Comparison of ENCODE assay signal across 8 cellular contexts in genomic region chr18:8705941-8706544, GRCh38. TPM values are rescaled to one million over a fixed set of nuclear protein-coding genes. Genes with fewer than 3 reads are reported as not detected.
DNase-seq lines count a peak whose midpoint lies in the region; ATAC-seq and TF ChIP-seq lines count a peak whose summit lies in the region.

No MANE protein-coding gene starts in this region.

- H3K4me3 ChIP-seq in left ventricle myocardium inferior (peak overlapping the region; percentile 74), skeletal muscle cell (ENCODE audit: low read depth, low read length) (peak overlapping the region; percentile 64)

- peaks cover 15% of the 10 kb centered on the region for H3K27me3 ChIP-seq in left ventricle myocardium inferior (ENCODE audit: low read depth)

- no peaks in the 10 kb centered on the region for H3K36me3 ChIP-seq in left ventricle myocardium inferior

- no peak for TF ChIP-seq CTCF in left ventricle myocardium inferior (IDR thresholded peaks at IDR 0.05; ENCODE audit: borderline replicate concordance)

- peaks cover 2% of the 10 kb centered on the region for H3K36me3 Mint-ChIP-seq in activated T-cell treated with anti-CD3 and anti-CD28 coated beads, Interleukin-2, amount 50 U/mL, for 24 hours (ENCODE audit: low read depth)

- in situ Hi-C loops in G401 (cut with HindIII; ENCODE audit: low sequenced_read_pairs) = no loop called here

- H3K4me1 Mint-ChIP-seq in activated T-cell treated with anti-CD3 and anti-CD28 coated beads, Interleukin-2, amount 50 U/mL, for 24 hours (ENCODE audit: low read depth) = peaks cover 19% of the 10 kb centered on the region

- ATAC-seq in HG02642 (IDR thresholded peaks at IDR 0.05; ENCODE audit: poor library complexity, unreplicated experiment) = peak; percentile 2
- no peak for ATAC-seq in GM21619 (IDR thresholded peaks at IDR 0.05; ENCODE audit: unreplicated experiment)

- DNase-seq in G401 (ENCODE audit: low spot score) = peak; percentile 4
- peak; percentile 54 for DNase-seq in activated T-cell treated with anti-CD3 and anti-CD28 coated beads, Interleukin-2, amount 50 U/mL, for 24 hours
- DNase-seq in left ventricle myocardium inferior = no peak
- no peak for DNase-seq in skeletal muscle cell (ENCODE audit: low read depth)
- no peak for DNase-seq in DMS153 treated with DMSO at 0.1 percent for 48 hours (lab: John Stamatoyannopoulos, UW; ENCODE audit: unreplicated experiment)
- no peak for DNase-seq in NCI-H1930 (lab: John Stamatoyannopoulos, UW)

- peak overlapping the region; percentile 49 for H3K4me3 Mint-ChIP-seq in activated T-cell treated with anti-CD3 and anti-CD28 coated beads, Interleukin-2, amount 50 U/mL, for 24 hours

- H3K9me3 Mint-ChIP-seq in activated T-cell treated with anti-CD3 and anti-CD28 coated beads, Interleukin-2, amount 50 U/mL, for 24 hours = no peaks in the 10 kb centered on the region

- peaks cover 35% of the 10 kb centered on the region for H3K4me1 ChIP-seq in left ventricle myocardium inferior

- peak overlapping the region; percentile 80 for H3K27ac ChIP-seq in left ventricle myocardium inferior (replicated peaks)

- H3K27ac Mint-ChIP-seq in activated T-cell treated with anti-CD3 and anti-CD28 coated beads, Interleukin-2, amount 50 U/mL, for 24 hours = no peak overlapping the region

- intact Hi-C loops in left ventricle myocardium inferior (cut with micrococcal nuclease) = no loop called here

- peaks cover 64% of the 10 kb centered on the region for H3K27me3 Mint-ChIP-seq in activated T-cell treated with anti-CD3 and anti-CD28 coated beads, Interleukin-2, amount 50 U/mL, for 24 hours

- no peaks in the 10 kb centered on the region for H3K9me3 ChIP-seq in left ventricle myocardium inferior (replicated peaks)

RNA-seq across cellular contexts. Expression of gene MTCL1, which starts 0.7 kb away (rescaled TPM):
- 0.43 and 2.2 TPM in 2 replicates for total RNA-seq in G401 (2014; rRNA removed; shearing (Covaris generic))
- 9.1 TPM for total RNA-seq in left ventricle myocardium inferior

Comparison
In these comparisons a context has a peak if more than half of its experiments do, and no peak if none do; other contexts are left out.
1. DNase-seq: peak in G401 (single experiment) and activated T-cell treated with anti-CD3 and anti-CD28 coated beads, Interleukin-2, amount 50 U/mL, for 24 hours (single experiment); none in left ventricle myocardium inferior (single experiment), skeletal muscle cell (single experiment), DMS153 treated with DMSO at 0.1 percent for 48 hours (single experiment) and NCI-H1930 (0 of 2).